ENCODE assay signal across 29 cellular contexts in genomic region chr3:19427417-19428149, GRCh38.
DNase-seq lines count a peak whose midpoint lies in the region; ATAC-seq, FAIRE-seq and TF ChIP-seq lines count a peak whose summit lies in the region.
"Had no signal": no experiment of that assay in that cellular context is flagged by ENCODE, and none has a peak within 500 bp of the region (broad histone marks: within the 10 kb centered on the region; RNA-seq: fewer than 3 reads in every experiment).

No MANE protein-coding gene starts in this region.

- POLR2A ChIA-PET in MCF 10A (lab: Yijun Ruan, JAX), result no interaction called here

- no peak for TF ChIP-seq POLR2A in breast epithelium (IDR thresholded peaks at IDR 0.05)

- H3K9me2 ChIP-seq in Karpas-422 (replicated peaks; ENCODE audit: insufficient read depth, low read length), result no peaks in the 10 kb centered on the region

- H3K9ac ChIP-seq in skeletal muscle tissue (ENCODE audit: low read depth in 1 of 3, low read length in 3 of 3) (no peak overlapping the region), Karpas-422 (ENCODE audit: low read length) (no peak overlapping the region)

- H3K27me3 ChIP-seq in breast epithelium, result no peaks in the 10 kb centered on the region
- no peaks in the 10 kb centered on the region for H3K27me3 ChIP-seq in skeletal muscle tissue (ENCODE audit: control insufficient read depth in 3 of 3, insufficient read depth in 3 of 3, low read length in 3 of 3)
- H3K27me3 ChIP-seq in Karpas-422 (ENCODE audit: low read length), result no peaks in the 10 kb centered on the region
- H3K27me3 ChIP-seq: Peyer's patch had no signal

- ATAC-seq in activated naive CD8-positive, alpha-beta T cell treated with anti-CD3 and anti-CD28 coated beads, Interleukin-2, amount 50 U/mL, for 24 hours, result peak; percentile 54
- no peak for ATAC-seq in GM18519 (IDR thresholded peaks at IDR 0.05; ENCODE audit: low FRiP score, unreplicated experiment)
- ATAC-seq: CD8-positive, alpha-beta T cell; GM23338 had no signal

- H3K4me2 ChIP-seq in Karpas-422 (ENCODE audit: low read depth, low read length, poor library complexity, severe bottlenecking), result no peak overlapping the region
- H3K4me2 ChIP-seq: GM23338 had no signal

- H4K20me1 ChIP-seq in Karpas-422 (ENCODE audit: insufficient read depth, low read depth, low read length), result no peaks in the 10 kb centered on the region

- no peak overlapping the region for H3K27ac Mint-ChIP-seq in MCF 10A (ENCODE audit: low read depth, unreplicated experiment)
- no peak overlapping the region for H3K27ac Mint-ChIP-seq in activated naive CD8-positive, alpha-beta T cell treated with anti-CD3 and anti-CD28 coated beads, Interleukin-2, amount 50 U/mL, for 24 hours
- H3K27ac Mint-ChIP-seq: B cell; CD8-positive, alpha-beta T cell; GM23338; H9 had no signal

- intact Hi-C loops in MCF 10A (cut with micrococcal nuclease) (no loop called here), breast epithelium (cut with DNase I; ENCODE audit: low total_unique reads) (no loop called here)

- no peaks in the 10 kb centered on the region for H3K36me3 ChIP-seq in breast epithelium
- H3K36me3 ChIP-seq in skeletal muscle tissue (ENCODE audit: control insufficient read depth in 3 of 3, insufficient read depth in 3 of 3, low read length in 3 of 3), result no peaks in the 10 kb centered on the region
- no peaks in the 10 kb centered on the region for H3K36me3 ChIP-seq in Karpas-422 (ENCODE audit: insufficient read depth, low read length)
- H3K36me3 ChIP-seq: Peyer's patch had no signal

- no TSS peak for BruUV-seq in MCF 10A (replicated peaks; lab: Mats Ljungman, UMichigan)

- H3K4me3 ChIP-seq in breast epithelium, result no peak overlapping the region
- no peak overlapping the region for H3K4me3 ChIP-seq in skeletal muscle tissue (ENCODE audit: low read length in 3 of 3)
- H3K4me3 ChIP-seq in Karpas-422 (ENCODE audit: low read length), result no peak overlapping the region
- H3K4me3 ChIP-seq: GM23338, Peyer's patch had no signal

- no peak overlapping the region for H3K4me3 Mint-ChIP-seq in MCF 10A (ENCODE audit: unreplicated experiment)
- H3K4me3 Mint-ChIP-seq in activated naive CD8-positive, alpha-beta T cell treated with anti-CD3 and anti-CD28 coated beads, Interleukin-2, amount 50 U/mL, for 24 hours, result no peak overlapping the region
- H3K4me3 Mint-ChIP-seq: B cell; CD8-positive, alpha-beta T cell; GM23338; H9 had no signal

- H3K27ac ChIP-seq in breast epithelium, result no peak overlapping the region
- peak overlapping the region; percentile 33 for H3K27ac ChIP-seq in skeletal muscle tissue (ENCODE audit: low read depth, low read length)
- H3K27ac ChIP-seq in Karpas-422 (ENCODE audit: low read length), result no peak overlapping the region
- H3K27ac ChIP-seq: C4-2B, Peyer's patch had no signal

- H2AFZ ChIP-seq in Karpas-422 (ENCODE audit: low read length), result no peak overlapping the region
- H2AFZ ChIP-seq: GM23338 had no signal

- no peaks in the 10 kb centered on the region for H3K36me3 Mint-ChIP-seq in MCF 10A (ENCODE audit: insufficient read depth, unreplicated experiment)
- H3K36me3 Mint-ChIP-seq in activated naive CD8-positive, alpha-beta T cell treated with anti-CD3 and anti-CD28 coated beads, Interleukin-2, amount 50 U/mL, for 24 hours (ENCODE audit: low read depth), result no peaks in the 10 kb centered on the region
- H3K36me3 Mint-ChIP-seq: CD8-positive, alpha-beta T cell had no signal

- H3K9me3 Mint-ChIP-seq in MCF 10A (ENCODE audit: unreplicated experiment), result no peaks in the 10 kb centered on the region
- H3K9me3 Mint-ChIP-seq in activated naive CD8-positive, alpha-beta T cell treated with anti-CD3 and anti-CD28 coated beads, Interleukin-2, amount 50 U/mL, for 24 hours, result no peaks in the 10 kb centered on the region
- H3K9me3 Mint-ChIP-seq: CD8-positive, alpha-beta T cell; GM23338; H9 had no signal

- DNase-seq in MCF 10A (ENCODE audit: unreplicated experiment), result peak; percentile 30
- no peak for DNase-seq in breast epithelium (ENCODE audit: low spot score in 2 of 2)
- DNase-seq in activated naive CD8-positive, alpha-beta T cell treated with anti-CD3 and anti-CD28 coated beads, Interleukin-2, amount 50 U/mL, for 24 hours, result no peak
- no peak for DNase-seq in HTR-8/SVneo (ENCODE audit: insufficient read length, low spot score)
- no peak for DNase-seq in Karpas-422
- DNase-seq: CD8-positive, alpha-beta T cell; DMS 273 treated with DMSO at 0.1 percent for 48 hours; DMS79; EL; GDM1; H9; IMR-90; KG1; NCI-H1092; NCI-H1417 treated with DMSO at 0.1 percent for 48 hours; NCI-H187; NCI-H2081 treated with DMSO at 0.1 percent for 48 hours; NCI-H2171; NCI-H226; NCI-H510A; NCI-H69; Peyer's patch; SHP77 treated with DMSO at 0.1 percent for 48 hours had no signal

- CTCF ChIA-PET in MCF 10A (lab: Yijun Ruan, JAX), result no interaction called here

- FAIRE-seq in HTR-8/SVneo (lab: Jason Lieb, UNC), result no peak
- FAIRE-seq: GM12892 had no signal

- no peaks in the 10 kb centered on the region for H3K79me2 ChIP-seq in Karpas-422 (ENCODE audit: low read length)

- no peaks in the 10 kb centered on the region for H3K4me1 Mint-ChIP-seq in MCF 10A (ENCODE audit: insufficient read depth, unreplicated experiment)
- H3K4me1 Mint-ChIP-seq in activated naive CD8-positive, alpha-beta T cell treated with anti-CD3 and anti-CD28 coated beads, Interleukin-2, amount 50 U/mL, for 24 hours, result peaks cover 2% of the 10 kb centered on the region
- H3K4me1 Mint-ChIP-seq: H9 had no signal

- H3K27me3 Mint-ChIP-seq in MCF 10A (ENCODE audit: insufficient read depth, unreplicated experiment), result no peaks in the 10 kb centered on the region
- no peaks in the 10 kb centered on the region for H3K27me3 Mint-ChIP-seq in activated naive CD8-positive, alpha-beta T cell treated with anti-CD3 and anti-CD28 coated beads, Interleukin-2, amount 50 U/mL, for 24 hours
- H3K27me3 Mint-ChIP-seq: B cell had no signal

- no peaks in the 10 kb centered on the region for H3K9me3 ChIP-seq in breast epithelium
- peaks cover 0 to 2% (median 0%) of the 10 kb centered on the region in 3 donors for H3K9me3 ChIP-seq in skeletal muscle tissue (ENCODE audit: control insufficient read depth in 3 of 3, low read length in 3 of 3)
- H3K9me3 ChIP-seq in Karpas-422 (ENCODE audit: low read length), result peaks cover 16% of the 10 kb centered on the region
- H3K9me3 ChIP-seq: Peyer's patch had no signal

- no peak for TF ChIP-seq CTCF in MCF 10A (IDR thresholded peaks at IDR 0.05; ENCODE audit: unreplicated experiment)
- no peak for TF ChIP-seq CTCF in breast epithelium (IDR thresholded peaks at IDR 0.05)

- no peaks in the 10 kb centered on the region for H3K4me1 ChIP-seq in breast epithelium
- H3K4me1 ChIP-seq in skeletal muscle tissue (ENCODE audit: control insufficient read depth in 3 of 3, insufficient read depth in 3 of 3, low read length in 3 of 3), result peaks cover 0 to 5% (median 0%) of the 10 kb centered on the region in 3 donors
- H3K4me1 ChIP-seq in Karpas-422 (ENCODE audit: low read length), result no peaks in the 10 kb centered on the region
- H3K4me1 ChIP-seq: Peyer's patch had no signal
